Comparison of ENCODE assay signal across 22 cellular contexts in the genomic region with DNA sequence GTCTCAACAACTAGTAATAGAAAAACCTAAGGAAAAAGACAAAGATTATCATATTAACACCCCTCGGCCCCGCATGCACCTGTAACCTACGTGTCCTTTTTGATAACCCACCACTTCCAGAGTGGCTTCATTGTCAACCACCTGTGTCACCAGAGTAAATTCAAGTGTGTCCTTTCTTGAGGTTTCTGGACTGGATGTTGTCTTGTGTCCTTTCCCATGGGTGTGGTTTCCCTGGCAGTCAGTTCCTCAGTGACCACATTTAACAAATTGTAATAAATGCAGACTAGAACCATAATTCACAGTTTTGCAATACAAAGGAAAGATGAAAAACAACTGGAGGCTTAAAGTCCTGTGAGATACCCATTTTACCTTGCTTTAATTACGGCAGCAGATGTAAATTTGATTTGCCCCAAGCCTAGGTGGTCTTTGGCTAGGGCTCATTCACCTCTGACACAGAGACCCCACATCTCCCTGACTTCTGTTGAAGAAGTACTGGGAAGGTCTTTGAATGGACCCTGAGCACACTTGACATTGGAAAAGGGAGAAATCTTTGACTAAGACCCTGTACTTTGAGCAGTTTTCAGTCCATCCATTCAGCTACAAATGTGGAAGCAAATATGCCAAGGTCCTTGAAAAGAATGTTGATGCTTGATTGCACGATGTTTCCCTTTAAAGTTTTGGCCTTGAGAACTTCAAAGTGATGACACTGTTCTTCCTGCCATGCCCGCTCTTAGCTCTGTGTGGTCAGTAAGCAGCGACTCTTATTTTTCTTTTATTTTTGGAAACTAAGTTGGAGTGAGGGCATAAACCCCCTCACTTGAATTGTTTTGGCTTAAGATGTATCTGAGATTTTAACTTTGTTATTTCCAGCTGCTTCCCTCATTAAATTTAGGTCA.
A peak's percentile ranks its signal among the peaks of the same experiment; 100 is the strongest.
DNase-seq lines count a peak whose midpoint lies in the region; ATAC-seq, FAIRE-seq and TF ChIP-seq lines count a peak whose summit lies in the region.
"Had no signal": no experiment of that assay in that cellular context is flagged by ENCODE, and none has a peak within 500 bp of the region (broad histone marks: within the 10 kb centered on the region; RNA-seq: fewer than 3 reads in every experiment).

No MANE protein-coding gene starts in this region.

- H3K9ac ChIP-seq in HepG2 (ENCODE audit: insufficient read depth, low read depth, low read length) = no peak overlapping the region
- H3K9ac ChIP-seq in H1 (replicated peaks in 1 of 4; ENCODE audit: extremely low read depth in 1 of 4, low read depth in 3 of 4, low read length in 3 of 4) = no peak overlapping the region

- FAIRE-seq in HepG2 (lab: Jason Lieb, UNC) = peak; percentile 80
- FAIRE-seq in H1 (lab: Jason Lieb, UNC) = peak; percentile 13
- FAIRE-seq: A549, D721Med, GM12892, GM18507 had no signal

- no peak overlapping the region for H2BK20ac ChIP-seq in H1 (ENCODE audit: low read length)

- H3K9me3 Mint-ChIP-seq in WTC11 = 0 out of 2 replicates have a peak, but pooled peaks cover 3% of the 10 kb centered on the region
- H3K9me3 Mint-ChIP-seq: CD4-positive, alpha-beta T cell; IgD-negative memory B cell had no signal

- no peaks in the 10 kb centered on the region for H3K27me3 Mint-ChIP-seq in WTC11 (ENCODE audit: low read depth)
- H3K27me3 Mint-ChIP-seq: CD4-positive, alpha-beta T cell; IgD-negative memory B cell had no signal

- no peak overlapping the region for H2AK5ac ChIP-seq in H1 (ENCODE audit: low read depth, low read length)

- no peak overlapping the region for H4K91ac ChIP-seq in H1 (replicated peaks; ENCODE audit: insufficient read length, low read length)

- no peak overlapping the region for H3K56ac ChIP-seq in H1 (replicated peaks; ENCODE audit: insufficient read length, low read depth, low read length)

- H3K27ac ChIP-seq in HepG2 (ENCODE audit: extremely low read length, insufficient read depth, low read length) (peak overlapping the region; percentile 67), right lobe of liver (no peak overlapping the region), H1 (ENCODE audit: low read depth, low read length) (no peak overlapping the region), suprapubic skin (peak overlapping the region; percentile 28)
- H3K27ac ChIP-seq: 22Rv1, A549, C4-2B, HL-60 had no signal

- no peak overlapping the region for H2BK15ac ChIP-seq in H1 (ENCODE audit: low read length)

- H3K4me3 ChIP-seq in HepG2 (replicated peaks in 1 of 3; ENCODE audit: insufficient read depth in 1 of 3, low read depth in 2 of 3, low read length in 3 of 3) (peak overlapping the region in 1 of 3 experiments; percentile 10; a peak in 1 of 6 replicates), right lobe of liver (no peak overlapping the region), H1 (ENCODE audit: extremely low read depth in 1 of 4, insufficient read depth in 2 of 4, low read depth in 3 of 4, low read length in 4 of 4) (no peak overlapping the region), suprapubic skin (no peak overlapping the region), BE2C (ENCODE audit: low read depth, low read length) (no peak overlapping the region)
- H3K4me3 ChIP-seq: A549, HAP-1 had no signal

- H4K8ac ChIP-seq in H1 (ENCODE audit: extremely low read depth, insufficient read depth, low read length) = no peak overlapping the region

- H3K14ac ChIP-seq in H1 (ENCODE audit: insufficient read length) = no peak overlapping the region

- H3K4me2 ChIP-seq in HepG2 (ENCODE audit: low read depth, low read length) = peak overlapping the region; percentile 59
- H3K4me2 ChIP-seq in H1 (ENCODE audit: insufficient read depth in 1 of 2, low read depth in 2 of 2, low read length in 2 of 2) = no peak overlapping the region
- H3K4me2 ChIP-seq: A549 had no signal

- TF ChIP-seq EP300 in HepG2 (IDR thresholded peaks at IDR 0.05; ENCODE audit: low read depth in 2 of 2, low read length in 2 of 2) = peak; percentile 91 to 96
- peak; percentile 95 for TF ChIP-seq EP300 in HepG2 (CRISPR knock-in tag; IDR thresholded peaks at IDR 0.05; ENCODE audit: borderline replicate concordance)
- no peak for TF ChIP-seq EP300 in H1 (IDR thresholded peaks at IDR 0.05; ENCODE audit: borderline replicate concordance in 1 of 2, low read depth in 2 of 2, low read length in 2 of 2)
- no peak for TF ChIP-seq EP300 in suprapubic skin (IDR thresholded peaks at IDR 0.05)

- no peak overlapping the region for H3K23ac ChIP-seq in H1 (ENCODE audit: insufficient read length)

- no peak overlapping the region for H4K5ac ChIP-seq in H1 (ENCODE audit: insufficient read length, low read depth, low read length)

- no peak overlapping the region for H2BK12ac ChIP-seq in H1 (ENCODE audit: low read depth, low read length)

- no TSS peak for BruUV-seq in HepG2 (replicated peaks; lab: Mats Ljungman, UMichigan)

- no peaks in the 10 kb centered on the region for H3K9me3 ChIP-seq in HepG2 (ENCODE audit: low read length)
- no peaks in the 10 kb centered on the region for H3K9me3 ChIP-seq in right lobe of liver
- H3K9me3 ChIP-seq in H1 (ENCODE audit: insufficient read depth in 2 of 2, low read depth in 1 of 2, low read length in 1 of 2) = no peaks in the 10 kb centered on the region
- H3K9me3 ChIP-seq in suprapubic skin = no peaks in the 10 kb centered on the region
- no peaks in the 10 kb centered on the region for H3K9me3 ChIP-seq in BE2C
- H3K9me3 ChIP-seq: A549, Caco-2, HAP-1 had no signal

- peaks cover 40% of the 10 kb centered on the region for H3K4me1 Mint-ChIP-seq in WTC11

- H3K36me3 ChIP-seq in HepG2 (replicated peaks in 1 of 2; ENCODE audit: control insufficient read depth in 1 of 2, insufficient read depth in 2 of 2, low read length in 2 of 2) (no peaks in the 10 kb centered on the region), right lobe of liver (no peaks in the 10 kb centered on the region), H1 (ENCODE audit: control insufficient read depth in 2 of 4, insufficient read depth in 4 of 4, low read length in 3 of 4) (peaks cover 0 to 17% (median 1%) of the 10 kb centered on the region in 4 experiments; a peak in 1 of 8 replicates), suprapubic skin (no peaks in the 10 kb centered on the region), BE2C (no peaks in the 10 kb centered on the region)
- H3K36me3 ChIP-seq: HAP-1 had no signal

- no peak for TF ChIP-seq RAD21 in HepG2 (CRISPR knock-in tag; IDR thresholded peaks at IDR 0.05)
- no peak for TF ChIP-seq RAD21 in H1 (IDR thresholded peaks at IDR 0.05 in 1 of 2, conservative IDR thresholded peaks at IDR 0.05 in 1 of 2; ENCODE audit: low read depth in 2 of 2, low read length in 2 of 2)

- POLR2A ChIA-PET in HepG2 (lab: Yijun Ruan, JAX) (interaction anchor here (1.0 to 1.4 kb wide), 2 partner anchors 25 to 54 kb away, joined by 3 read pairs; no protein-coding TSS in a partner anchor), WTC11 (lab: Charles Lee) (no interaction called here), H1 (lab: Charles Lee; ENCODE audit: partially characterized antibody) (interaction anchor here (0.6 kb wide), 1 partner anchor 307 kb away, joined by 3 read pairs; no protein-coding TSS in a partner anchor)

- no peak overlapping the region for H3K18ac ChIP-seq in H1 (ENCODE audit: extremely low read depth, low read length)

- H3K79me1 ChIP-seq in H1 (ENCODE audit: low read depth, low read length) = no peaks in the 10 kb centered on the region

- DNase-seq in HepG2 (ENCODE audit: low spot score) = peak; percentile 93
- DNase-seq in right lobe of liver = no peak
- no peak for DNase-seq in WTC11 (ENCODE audit: low spot score)
- no peak for DNase-seq in H1 (ENCODE audit: low read depth in 1 of 2, low spot score in 2 of 2)
- DNase-seq in suprapubic skin (ENCODE audit: low spot score in 2 of 2) = no peak
- no peak for DNase-seq in T-helper 1 cell
- no peak for DNase-seq in NCI-H1092 treated with DMSO at 0.1 percent for 48 hours (lab: John Stamatoyannopoulos, UW)
- DNase-seq in BE2C = no peak
- DNase-seq: Caco-2; CD4-positive, alpha-beta T cell; DMS79; GDM1; KG1 had no signal

- H2BK5ac ChIP-seq in H1 (ENCODE audit: low read depth, low read length) = no peak overlapping the region

- ATAC-seq in HepG2 (peak; percentile 97), right lobe of liver (no peak), WTC11 (no peak)
- ATAC-seq: A549 had no signal

- H3K36me3 Mint-ChIP-seq in WTC11 = peaks cover 17% of the 10 kb centered on the region

- peak overlapping the region; percentile 68 for H3K27ac Mint-ChIP-seq in WTC11
- H3K27ac Mint-ChIP-seq: CD4-positive, alpha-beta T cell had no signal

- no peak overlapping the region for H3K4ac ChIP-seq in H1 (replicated peaks; ENCODE audit: insufficient read length, low read depth, low read length)

- no peaks in the 10 kb centered on the region for H3K79me2 ChIP-seq in HepG2 (ENCODE audit: insufficient read depth, low read length)
- H3K79me2 ChIP-seq in H1 (ENCODE audit: control insufficient read depth in 1 of 2, insufficient read depth in 2 of 2, low read length in 2 of 2) = no peaks in the 10 kb centered on the region; a peak in 1 of 4 replicates

- H3K27me3 ChIP-seq in HepG2 (ENCODE audit: control insufficient read depth in 1 of 2, insufficient read depth in 2 of 2, low read length in 2 of 2) (peaks cover 0 to 6% of the 10 kb centered on the region in 2 experiments; a peak in 1 of 5 replicates), right lobe of liver (no peaks in the 10 kb centered on the region), H1 (replicated peaks in 1 of 4; ENCODE audit: control insufficient read depth in 3 of 4, extremely low read depth in 1 of 4, insufficient read depth in 3 of 4, low read length in 3 of 4) (no peaks in the 10 kb centered on the region), suprapubic skin (no peaks in the 10 kb centered on the region), BE2C (peaks cover 14% of the 10 kb centered on the region)

- H3K23me2 ChIP-seq in H1 (ENCODE audit: low read depth, low read length) = no peaks in the 10 kb centered on the region; the same call in 1 of the 2 replicates

- in situ Hi-C loops in HepG2 (cut with HindIII; ENCODE audit: extremely low pct_ligation_motif_present, low pct_unique_long_range_greater_than_20kb) = no loop called here

- TF ChIP-seq POLR2A in HepG2 (IDR thresholded peaks at IDR 0.05; ENCODE audit: insufficient read depth in 1 of 2, low read depth in 2 of 2, low read length in 2 of 2) (no peak), right lobe of liver (IDR thresholded peaks at IDR 0.05) (no peak), H1 (IDR thresholded peaks at IDR 0.05; ENCODE audit: control extremely low read depth in 1 of 2, low read depth in 2 of 2, low read length in 2 of 2) (no peak), suprapubic skin (IDR thresholded peaks at IDR 0.05) (no peak)

- 15% methylated on average over 7 of the region's 7 CpGs for WGBS in HepG2 (ENCODE audit: low lambda C conversion rate)
- WGBS in right lobe of liver (ENCODE audit: insufficient coverage, low coverage, low lambda C conversion rate, missing lambda C conversion rate) = 60% methylated on average over 7 of the region's 7 CpGs
- 78% methylated on average over 7 of the region's 7 CpGs; no CpG with 5 or more reads in 1 of the 2 experiments for WGBS in H1 (ENCODE audit: extremely low coverage in 1 of 2, insufficient coverage in 1 of 2, insufficient read length in 1 of 2, insufficient replicate concordance in 2 of 2, low coverage in 1 of 2, low lambda C conversion rate in 2 of 2, missing lambda C conversion rate in 1 of 2), 2 experiments
- WGBS in suprapubic skin = 67% methylated on average over 7 of the region's 7 CpGs

- no peak overlapping the region for H2BK120ac ChIP-seq in H1 (replicated peaks; ENCODE audit: low read depth, low read length)

- peaks cover 27% of the 10 kb centered on the region for H3K4me1 ChIP-seq in HepG2 (ENCODE audit: insufficient read depth, low read length)
- no peaks in the 10 kb centered on the region for H3K4me1 ChIP-seq in right lobe of liver
- peaks cover 2 to 5% (median 4%) of the 10 kb centered on the region in 4 experiments; a peak in 5 of 7 replicates for H3K4me1 ChIP-seq in H1 (replicated peaks in 1 of 4; ENCODE audit: control insufficient read depth in 3 of 4, insufficient read depth in 4 of 4, low read length in 3 of 4)
- H3K4me1 ChIP-seq in suprapubic skin = no peaks in the 10 kb centered on the region
- no peaks in the 10 kb centered on the region for H3K4me1 ChIP-seq in BE2C
- H3K4me1 ChIP-seq: A549, Caco-2, HAP-1 had no signal

- no peak overlapping the region for H2AFZ ChIP-seq in HepG2 (ENCODE audit: low read length)
- H2AFZ ChIP-seq in H1 (ENCODE audit: low read length) = no peak overlapping the region

- CTCF ChIA-PET in HepG2 (lab: Yijun Ruan, JAX; ENCODE audit: low intra/inter-chr PET ratio, low total read pairs) (no interaction called here), WTC11 (lab: Charles Lee) (no interaction called here), H1 (lab: Charles Lee; ENCODE audit: partially characterized antibody) (interaction anchor here (1.2 to 2.1 kb wide), 4 partner anchors 8 to 47 kb away, joined by 3 to 10 read pairs (median 3); no protein-coding TSS in a partner anchor)

- no peaks in the 10 kb centered on the region for H4K20me1 ChIP-seq in HepG2 (ENCODE audit: insufficient read depth, low read length)
- no peaks in the 10 kb centered on the region for H4K20me1 ChIP-seq in H1 (replicated peaks in 1 of 2; ENCODE audit: control insufficient read depth in 1 of 2, insufficient read depth in 2 of 2, low read length in 2 of 2)

- intact Hi-C loops in HepG2 (cut with micrococcal nuclease; ENCODE audit: unreplicated experiment) = no loop called here
- intact Hi-C loops in right lobe of liver (cut with DNase I) = no loop called here

- no peak overlapping the region for H3K4me3 Mint-ChIP-seq in WTC11
- H3K4me3 Mint-ChIP-seq: CD4-positive, alpha-beta T cell; IgD-negative memory B cell had no signal

- TF ChIP-seq CTCF in HepG2 (CRISPR knock-in tag; IDR thresholded peaks at IDR 0.05) (no peak), right lobe of liver (IDR thresholded peaks at IDR 0.05) (no peak), WTC11 (IDR thresholded peaks at IDR 0.05) (no peak), H1 (IDR thresholded peaks at IDR 0.05; ENCODE audit: control extremely low read depth in 1 of 3, insufficient read depth in 1 of 3, low read depth in 1 of 3, low read length in 3 of 3) (no peak), suprapubic skin (IDR thresholded peaks at IDR 0.05) (no peak), BE2C (IDR thresholded peaks at IDR 0.05; ENCODE audit: low read depth, low read length) (no peak)

Comparison
In these comparisons a context has a peak if more than half of its experiments do, and no peak if none do; other contexts are left out.
1. H3K27ac ChIP-seq: peak in HepG2 (single experiment) and suprapubic skin (single experiment); none in right lobe of liver (0 of 3) and H1 (single experiment).
2. Of the 50 proteins assayed by ChIP-seq in both HepG2 and WTC11: peak only in HepG2: ATF1, ATF2, ATF3, ELF4, ESRRA, FOXJ3 and 13 more; only in WTC11: none; in both: GABPB1; in neither: 26; mixed calls (peak in some experiments, not most) for 4.